In the genomic region with DNA sequence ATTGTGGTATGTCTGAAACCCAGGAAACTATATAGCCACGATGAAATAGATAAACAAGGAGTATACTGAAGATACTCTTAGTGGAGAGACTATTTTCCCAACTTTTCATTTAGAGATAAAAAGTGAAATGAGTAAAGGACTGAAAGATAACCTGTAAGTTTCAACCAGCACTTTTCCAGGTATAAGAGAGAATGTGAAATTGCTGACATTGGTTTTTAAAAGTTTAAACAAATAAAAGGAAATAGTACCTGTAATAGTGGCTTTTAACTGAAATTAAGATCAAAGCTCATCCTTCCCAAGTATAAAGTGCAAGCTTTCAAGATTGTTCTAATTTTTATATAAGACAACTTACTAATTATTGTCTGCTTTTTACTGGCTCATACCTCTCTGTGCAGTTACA, we compare ENCODE assay signal across 27 cellular contexts.
"Had no signal": no experiment of that assay in that cellular context is flagged by ENCODE, and none has a peak within 500 bp of the region (broad histone marks: within the 10 kb centered on the region; RNA-seq: fewer than 3 reads in every experiment).

No MANE protein-coding gene starts in this region.

- H3K4me3 Mint-ChIP-seq: dendritic cell treated with granulocyte-macrophage colony-stimulating factor and Interleukin-4, amounts not matched to agents 40 ng/mL and 50 ng/mL, for 4 days; mesothelial cell of epicardium; naive B cell; natural killer cell treated with Interleukin-12 subunit alpha and Interleukin-12 subunit beta and Interleukin-15 and Interleukin-18, amount 100 ng/mL, for 72 hours; neural crest cell; stimulated activated naive B cell treated with anti-CD40 and anti-IgM and Interleukin-4, amounts not matched to agents 10 μg/mL and 1 μg/mL and 100 μg/mL, for 72 hours; stimulated activated naive CD8-positive, alpha-beta T cell treated with anti-CD3 and anti-CD28 coated beads, Interleukin-15, Interleukin-2, amounts not matched to agents 100 ng/mL and 50 ng/mL, for 24 hours had no signal

- DNase-seq: colonic mucosa; effector memory CD4-positive, alpha-beta T cell; foreskin keratinocyte; glutamatergic neuron; heart right ventricle; hippocampal formation; left cardiac atrium; left lung; mesenchymal stem cell; mucosa of descending colon; naive B cell; sigmoid colon; spleen; stimulated activated naive B cell treated with anti-CD40 and anti-IgM and Interleukin-4, amounts not matched to agents 10 μg/mL and 1 μg/mL and 100 μg/mL, for 72 hours; upper lobe of left lung had no signal

- FAIRE-seq: islet of Langerhans, urothelium cell line had no signal

- H3K27me3 ChIP-seq: colonic mucosa, foreskin keratinocyte, heart right ventricle, left lung, neutrophil, right atrium auricular region, sigmoid colon, spleen, tibial nerve, upper lobe of left lung had no signal

- H3K27me3 Mint-ChIP-seq: dendritic cell treated with granulocyte-macrophage colony-stimulating factor and Interleukin-4, amounts not matched to agents 40 ng/mL and 50 ng/mL, for 4 days; naive B cell; natural killer cell treated with Interleukin-12 subunit alpha and Interleukin-12 subunit beta and Interleukin-15 and Interleukin-18, amount 100 ng/mL, for 72 hours; stimulated activated naive B cell treated with anti-CD40 and anti-IgM and Interleukin-4, amounts not matched to agents 10 μg/mL and 1 μg/mL and 100 μg/mL, for 72 hours had no signal

- H3K4me1 ChIP-seq: colonic mucosa, left lung, prostate gland, upper lobe of left lung had no signal

- H3K27ac ChIP-seq: colonic mucosa, foreskin keratinocyte, heart right ventricle, left lung, neutrophil, prostate gland, right atrium auricular region, sigmoid colon, spleen, thoracic aorta, tibial nerve, upper lobe of left lung had no signal

- H3K36me3 Mint-ChIP-seq: mesothelial cell of epicardium; naive B cell; natural killer cell treated with Interleukin-12 subunit alpha and Interleukin-12 subunit beta and Interleukin-15 and Interleukin-18, amount 100 ng/mL, for 72 hours; stimulated activated naive B cell treated with anti-CD40 and anti-IgM and Interleukin-4, amounts not matched to agents 10 μg/mL and 1 μg/mL and 100 μg/mL, for 72 hours had no signal

- H3K9me3 Mint-ChIP-seq: natural killer cell treated with Interleukin-12 subunit alpha and Interleukin-12 subunit beta and Interleukin-15 and Interleukin-18, amount 100 ng/mL, for 72 hours; stimulated activated naive B cell treated with anti-CD40 and anti-IgM and Interleukin-4, amounts not matched to agents 10 μg/mL and 1 μg/mL and 100 μg/mL, for 72 hours; stimulated activated naive CD8-positive, alpha-beta T cell treated with anti-CD3 and anti-CD28 coated beads, Interleukin-15, Interleukin-2, amounts not matched to agents 100 ng/mL and 50 ng/mL, for 24 hours had no signal

- ATAC-seq: foreskin keratinocyte; heart right ventricle; left cardiac atrium; left lung; mucosa of descending colon; natural killer cell treated with Interleukin-12 subunit alpha and Interleukin-12 subunit beta and Interleukin-15 and Interleukin-18, amount 100 ng/mL, for 72 hours; stimulated activated naive B cell treated with anti-CD40 and anti-IgM and Interleukin-4, amounts not matched to agents 10 μg/mL and 1 μg/mL and 100 μg/mL, for 72 hours had no signal

- H3K4me3 ChIP-seq: colonic mucosa, heart right ventricle, left lung, mucosa of descending colon, prostate gland, right atrium auricular region, sigmoid colon, spleen, thoracic aorta, tibial nerve, upper lobe of left lung had no signal

- H3K9me3 ChIP-seq: colonic mucosa, heart right ventricle, left lung, mucosa of descending colon, neutrophil, prostate gland, right atrium auricular region, sigmoid colon, spleen, thoracic aorta, tibial nerve, upper lobe of left lung had no signal

- H3K36me3 ChIP-seq: colonic mucosa, heart right ventricle, left lung, neutrophil, prostate gland, right atrium auricular region, sigmoid colon, spleen, thoracic aorta, tibial nerve, upper lobe of left lung had no signal
